ENCODE assay signal across 9 cellular contexts in the genomic region with DNA sequence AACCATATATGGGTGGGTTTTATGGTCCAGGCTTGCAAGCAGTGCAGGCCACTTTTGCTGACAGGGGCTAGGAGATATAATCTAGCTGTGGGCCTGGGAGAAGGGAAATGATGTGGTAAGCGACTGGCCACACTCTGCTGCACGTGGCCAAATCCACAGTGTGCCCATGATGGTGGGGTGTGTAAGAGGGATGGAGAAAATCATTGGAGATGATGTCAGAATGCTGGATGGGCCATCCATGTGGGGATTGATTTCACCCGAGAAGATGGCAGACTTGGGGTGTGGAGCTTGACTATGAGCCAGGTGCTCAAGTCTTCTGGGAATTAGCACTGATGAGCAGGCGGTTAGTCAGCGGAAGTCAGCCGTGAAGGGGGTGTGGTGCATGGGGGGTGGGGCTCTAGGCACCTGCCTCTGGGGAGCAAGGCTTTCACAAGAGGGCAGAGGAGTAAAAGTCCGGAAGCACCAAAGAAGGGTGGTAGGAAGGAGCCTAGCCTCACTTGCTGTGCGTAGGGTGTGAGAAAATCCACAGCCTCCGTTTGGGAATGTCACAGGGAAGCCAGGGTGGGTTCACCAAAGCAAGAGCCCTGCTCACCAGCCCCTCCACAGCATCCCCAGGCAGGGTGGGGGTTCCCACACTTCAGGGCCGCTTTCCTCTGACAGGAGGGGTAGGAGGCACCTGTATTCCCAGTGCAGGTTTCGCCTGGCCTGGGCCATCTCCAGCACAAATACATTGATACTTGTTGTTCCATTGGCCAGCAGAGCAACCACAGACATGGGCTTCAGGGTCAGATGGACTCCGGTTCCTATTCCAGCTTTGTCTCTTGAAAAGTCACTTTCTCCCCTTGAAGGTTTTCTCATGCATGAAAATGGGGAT. TPM values are rescaled to one million over a fixed set of nuclear protein-coding genes. Genes with fewer than 3 reads are reported as not detected.
A peak's percentile ranks its signal among the peaks of the same experiment; 100 is the strongest.
DNase-seq lines count a peak whose midpoint lies in the region; ATAC-seq and TF ChIP-seq lines count a peak whose summit lies in the region.
"Had no signal": no experiment of that assay in that cellular context is flagged by ENCODE, and none has a peak within 500 bp of the region (broad histone marks: within the 10 kb centered on the region; RNA-seq: fewer than 3 reads in every experiment).

No MANE protein-coding gene starts in this region.

- TF ChIP-seq CTCF in esophagus squamous epithelium (IDR thresholded peaks at IDR 0.05): no peak

- H3K9me3 ChIP-seq in esophagus squamous epithelium: no peaks in the 10 kb centered on the region
- H3K9me3 ChIP-seq: SJSA1 had no signal

- WGBS in esophagus squamous epithelium, 2 donors: 49 to 59% methylated on average over 12 of the region's 12 CpGs

- no peak overlapping the region for H3K4me3 ChIP-seq in esophagus squamous epithelium
- H3K4me3 ChIP-seq: SJSA1 had no signal

- peak; percentile 35 for TF ChIP-seq POLR2A in GM18951 (IDR thresholded peaks at IDR 0.05; ENCODE audit: extremely low read depth, insufficient read depth, insufficient read length)
- TF ChIP-seq POLR2A in esophagus squamous epithelium (IDR thresholded peaks at IDR 0.05): no peak

- peaks cover 0 to 44% (median 5%) of the 10 kb centered on the region in 3 donors for H3K4me1 ChIP-seq in esophagus squamous epithelium

- H3K36me3 ChIP-seq in esophagus squamous epithelium: no peaks in the 10 kb centered on the region
- H3K36me3 ChIP-seq: SJSA1 had no signal

- intact Hi-C loops in esophagus squamous epithelium (cut with DNase I): no loop called here

- in situ Hi-C loops in GM18951 (cut with MboI; ENCODE audit: low sequenced_read_pairs, unreplicated experiment): no loop called here

- peak overlapping the region in 2 of 4 donors; percentile 55 to 67 for H3K27ac ChIP-seq in esophagus squamous epithelium
- H3K27ac ChIP-seq: SJSA1 had no signal

- peak; percentile 63 for ATAC-seq in HG02759 (IDR thresholded peaks at IDR 0.05; ENCODE audit: unreplicated experiment)

- DNase-seq in NCI-H2171 (lab: John Stamatoyannopoulos, UW) (peak; percentile 95), iris pigment epithelial cell (ENCODE audit: low read depth) (peak; percentile 12), NCI-H1417 treated with DMSO at 0.1 percent for 48 hours (lab: John Stamatoyannopoulos, UW) (no peak), DMS 273 treated with DMSO at 0.1 percent for 48 hours (lab: John Stamatoyannopoulos, UW) (no peak), NCI-H128 (lab: John Stamatoyannopoulos, UW; ENCODE audit: unreplicated experiment) (no peak), esophagus squamous epithelium (lab: John Stamatoyannopoulos, UW) (no peak)

- H3K27me3 ChIP-seq in esophagus squamous epithelium: no peaks in the 10 kb centered on the region
- H3K27me3 ChIP-seq: SJSA1 had no signal

RNA-seq across cellular contexts. Expression of a gene that starts 44.5 kb away (rescaled TPM):
- total RNA-seq in esophagus squamous epithelium: 10 to 100 TPM in 1 of 4 donors, 1 to 10 TPM in 3; 2.4 to 24.6 (median 7.6) TPM

Comparison
In these comparisons a context has a peak if more than half of its experiments do, and no peak if none do; other contexts are left out.
1. DNase-seq: peak in NCI-H2171 (single experiment) and iris pigment epithelial cell (single experiment); none in NCI-H1417 treated with DMSO at 0.1 percent for 48 hours (single experiment), DMS 273 treated with DMSO at 0.1 percent for 48 hours (single experiment), NCI-H128 (single experiment) and esophagus squamous epithelium (single experiment).